In genomic region chr1:210070531-210070930, GRCh38 we compare ENCODE assay signal across 17 cellular contexts.
DNase-seq lines count a peak whose midpoint lies in the region; ATAC-seq and TF ChIP-seq lines count a peak whose summit lies in the region.
"Had no signal": no experiment of that assay in that cellular context is flagged by ENCODE, and none has a peak within 500 bp of the region (broad histone marks: within the 10 kb centered on the region; RNA-seq: fewer than 3 reads in every experiment).

No MANE protein-coding gene starts in this region.

- no peak overlapping the region for H3K4me3 ChIP-seq in mesendoderm (ENCODE audit: low read length)
- H3K4me3 ChIP-seq: A549 had no signal

- H3K4me2 ChIP-seq in mesendoderm (ENCODE audit: low read length) = no peak overlapping the region
- H3K4me2 ChIP-seq: A549 had no signal

- DNase-seq in NCI-H2107 treated with DMSO at 0.1 percent for 48 hours (lab: John Stamatoyannopoulos, UW; ENCODE audit: unreplicated experiment) (peak; percentile 92), NCI-H2107 (lab: John Stamatoyannopoulos, UW) (no peak), SK-MEL-5 (ENCODE audit: low read depth, low spot score) (peak; percentile 91), mesendoderm (no peak), GM10266 (ENCODE audit: extremely low spot score) (no peak), occipital lobe (lab: John Stamatoyannopoulos, UW) (no peak)
- DNase-seq: AML-193; Caco-2; CD4-positive, alpha-beta T cell; DMS153; DMS79; GDM1; H9 had no signal

- H3K36me3 ChIP-seq in mesendoderm (ENCODE audit: control insufficient read depth, insufficient read depth, low read length) = no peaks in the 10 kb centered on the region

- no peak for TF ChIP-seq CTCF in GM10266 (IDR thresholded peaks at IDR 0.05; ENCODE audit: control insufficient read depth, insufficient read depth, low read depth, missing control alignments)

- H3K27ac ChIP-seq in mesendoderm (ENCODE audit: low read depth, low read length) = no peak overlapping the region
- H3K27ac ChIP-seq: 22Rv1, A549, C4-2B had no signal

- H4K5ac ChIP-seq in mesendoderm (ENCODE audit: low read length) = no peak overlapping the region

- ATAC-seq in GM21576 (IDR thresholded peaks at IDR 0.05; ENCODE audit: unreplicated experiment) = no peak
- ATAC-seq: A549 had no signal

- no CpG with 5 or more reads among the region's 3 CpGs for WGBS in mesendoderm (ENCODE audit: extremely low coverage, insufficient coverage, low lambda C conversion rate)

- H3K23ac ChIP-seq in mesendoderm (ENCODE audit: low read length) = no peak overlapping the region

- no peaks in the 10 kb centered on the region for H3K4me1 ChIP-seq in mesendoderm (ENCODE audit: control insufficient read depth, low read depth, low read length)
- H3K4me1 ChIP-seq: A549, Caco-2 had no signal

- H3K9ac ChIP-seq in mesendoderm (ENCODE audit: low read length) = no peak overlapping the region

- H3K79me1 ChIP-seq in mesendoderm (ENCODE audit: low read length) = no peaks in the 10 kb centered on the region

- no peak overlapping the region for H4K8ac ChIP-seq in mesendoderm (ENCODE audit: low read depth, low read length)

- H3K56ac ChIP-seq in mesendoderm (ENCODE audit: low read length) = no peak overlapping the region

- no peaks in the 10 kb centered on the region for H3K79me2 ChIP-seq in mesendoderm (ENCODE audit: control insufficient read depth, insufficient read depth, low read length)

- no peak overlapping the region for H3K18ac ChIP-seq in mesendoderm (ENCODE audit: low read length)

- H2BK15ac ChIP-seq in mesendoderm (replicated peaks; ENCODE audit: low read depth) = no peak overlapping the region

- no peak overlapping the region for H2AK5ac ChIP-seq in mesendoderm (ENCODE audit: low read length)

- peak overlapping the region; percentile 12 for H2BK120ac ChIP-seq in mesendoderm (ENCODE audit: low read depth, low read length)

- H3K27me3 ChIP-seq in mesendoderm (ENCODE audit: insufficient read depth, low read length, poor library complexity) = no peaks in the 10 kb centered on the region

- no peak overlapping the region for H3K4ac ChIP-seq in mesendoderm (ENCODE audit: low read depth, low read length)

- H2BK5ac ChIP-seq in mesendoderm (ENCODE audit: low read length) = no peak overlapping the region

- in situ Hi-C loops in SK-MEL-5 (cut with HindIII; ENCODE audit: low pct_unique_long_range_greater_than_20kb, low sequenced_read_pairs) = no loop called here

Comparison
In these comparisons a context has a peak if more than half of its experiments do, and no peak if none do; other contexts are left out.
1. DNase-seq: peak in NCI-H2107 treated with DMSO at 0.1 percent for 48 hours (single experiment) and SK-MEL-5 (single experiment); none in NCI-H2107 (single experiment), mesendoderm (single experiment), GM10266 (single experiment) and occipital lobe (single experiment).